In the genomic region with DNA sequence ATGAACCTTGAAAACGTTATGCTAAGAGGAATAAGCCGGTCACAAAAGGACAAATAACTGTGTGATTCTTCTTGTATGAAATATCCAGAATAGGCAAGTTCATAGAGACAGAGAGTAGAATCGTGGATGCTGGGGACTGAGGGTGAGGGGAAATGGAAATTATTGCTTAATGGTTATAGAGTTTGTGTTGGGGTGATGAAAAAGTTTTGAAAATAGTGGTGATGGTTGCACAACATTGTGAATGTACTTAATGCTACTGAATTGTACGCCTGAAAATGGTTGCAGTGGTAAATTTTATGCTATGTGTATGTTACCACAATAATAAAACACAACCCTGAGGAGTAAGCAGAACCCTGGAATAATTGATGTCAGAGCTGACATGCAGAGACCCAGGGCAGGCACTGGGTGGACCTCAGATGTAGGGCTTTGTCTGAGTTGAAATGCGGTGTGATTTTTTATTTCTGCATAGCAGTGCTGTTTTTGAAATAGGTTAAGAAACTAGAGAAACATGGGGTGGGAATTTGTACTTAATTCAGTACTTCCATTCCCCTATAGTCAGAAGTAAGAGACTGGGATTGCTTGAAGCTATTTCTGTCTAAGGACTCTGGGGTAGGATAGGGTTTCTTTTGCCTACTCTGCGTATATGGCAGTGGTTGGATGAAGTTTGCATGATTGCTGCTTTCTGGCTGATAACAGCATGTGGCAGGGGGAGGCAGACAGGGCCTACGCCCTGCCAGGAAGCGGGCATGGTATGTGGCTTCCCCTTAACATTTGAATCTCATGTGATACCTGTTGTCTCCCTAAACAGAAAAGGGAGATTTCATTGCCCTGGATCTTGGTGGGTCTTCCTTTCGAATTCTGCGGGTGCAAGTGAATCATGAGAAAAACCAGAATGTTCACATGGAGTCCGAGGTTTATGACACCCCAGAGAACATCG, we compare ENCODE assay signal across 1 cellular context.
TF ChIP-seq lines count a peak whose summit lies in the region.

No MANE protein-coding gene starts in this region.

TF ChIP-seq in IMR-90, 13 proteins besides CTCF, POLR2A, EP300 and RAD21:
- TF ChIP-seq MXI1 (IDR thresholded peaks at IDR 0.05; ENCODE audit: borderline replicate concordance, low read depth, low read length) (no peak), CEBPB (IDR thresholded peaks at IDR 0.05; ENCODE audit: low read depth, low read length) (peak; percentile 75), MAFK (IDR thresholded peaks at IDR 0.05; ENCODE audit: low read depth, low read length) (no peak), MAZ (IDR thresholded peaks at IDR 0.05; ENCODE audit: borderline replicate concordance, low read depth, low read length) (no peak)
